ENCODE assay signal across 9 cellular contexts in genomic region chr14:90454041-90455000, GRCh38. TPM values are rescaled to one million over a fixed set of nuclear protein-coding genes. Genes with fewer than 3 reads are reported as not detected.
DNase-seq lines count a peak whose midpoint lies in the region; ATAC-seq and TF ChIP-seq lines count a peak whose summit lies in the region.
"Had no signal": no experiment of that assay in that cellular context is flagged by ENCODE, and none has a peak within 500 bp of the region (broad histone marks: within the 10 kb centered on the region; RNA-seq: fewer than 3 reads in every experiment).

No MANE protein-coding gene starts in this region.

- no peaks in the 10 kb centered on the region for H3K9me3 Mint-ChIP-seq in Calu3 (ENCODE audit: low read depth, unreplicated experiment)
- H3K9me3 Mint-ChIP-seq in stimulated activated effector memory CD8-positive, alpha-beta T cell treated with anti-CD3 and anti-CD28 coated beads, Interleukin-12 subunit alpha, Interleukin-12 subunit beta, amount 100 ng/mL, for 72 hours = no peaks in the 10 kb centered on the region
- H3K9me3 Mint-ChIP-seq: naive B cell had no signal

- CTCF ChIA-PET in Calu3 (lab: Charles Lee) = interaction anchor here (0.7 to 2.5 kb wide), 5 partner anchors 35 to 242 kb away, joined by 3 to 8 read pairs (median 5); no protein-coding TSS in a partner anchor
- CTCF ChIA-PET in GM10248 (lab: Yijun Ruan, JAX) = interaction anchor here (1.1 to 1.2 kb wide), 2 partner anchors 12 kb away, joined by 3 read pairs; no protein-coding TSS in a partner anchor

- H3K27me3 Mint-ChIP-seq in Calu3 (ENCODE audit: unreplicated experiment) = no peaks in the 10 kb centered on the region
- H3K27me3 Mint-ChIP-seq: naive B cell had no signal

- intact Hi-C loops in Calu3 (cut with micrococcal nuclease; ENCODE audit: unreplicated experiment) = loop anchor here (2.0 to 10.0 kb wide), 2 partner anchors 50 to 54 kb away; no protein-coding TSS in a partner anchor

- TF ChIP-seq CTCF in Calu3 (IDR thresholded peaks at IDR 0.05; ENCODE audit: unreplicated experiment) (no peak), GM10248 (IDR thresholded peaks at IDR 0.05; ENCODE audit: control extremely low read depth, extremely low read depth, low read depth, missing control alignments) (no peak)

- peak overlapping the region; percentile 88 for H3K27ac Mint-ChIP-seq in Calu3 (ENCODE audit: unreplicated experiment)
- H3K27ac Mint-ChIP-seq in stimulated activated effector memory CD8-positive, alpha-beta T cell treated with anti-CD3 and anti-CD28 coated beads, Interleukin-12 subunit alpha, Interleukin-12 subunit beta, amount 100 ng/mL, for 72 hours = no peak overlapping the region
- H3K27ac Mint-ChIP-seq: naive B cell had no signal

- peak; percentile 31 for ATAC-seq in stimulated activated effector memory CD8-positive, alpha-beta T cell treated with anti-CD3 and anti-CD28 coated beads, Interleukin-12 subunit alpha, Interleukin-12 subunit beta, amount 100 ng/mL, for 72 hours
- ATAC-seq in GM21723 (IDR thresholded peaks at IDR 0.05; ENCODE audit: unreplicated experiment) = no peak

- BruUV-seq in Calu3 (replicated peaks; lab: Mats Ljungman, UMichigan) = TSS peak; percentile 92

- POLR2A ChIA-PET in GM10248 (lab: Yijun Ruan, JAX) = no interaction called here

- no peaks in the 10 kb centered on the region for H3K4me1 Mint-ChIP-seq in Calu3 (ENCODE audit: low read depth, unreplicated experiment)
- H3K4me1 Mint-ChIP-seq in stimulated activated effector memory CD8-positive, alpha-beta T cell treated with anti-CD3 and anti-CD28 coated beads, Interleukin-12 subunit alpha, Interleukin-12 subunit beta, amount 100 ng/mL, for 72 hours = peaks cover 11% of the 10 kb centered on the region

- peak; percentile 95 for DNase-seq in Calu3
- DNase-seq in NCI-H1694 treated with DMSO at 0.1 percent for 48 hours (lab: John Stamatoyannopoulos, UW) = peak; percentile 65
- peak; percentile 97 for DNase-seq in cerebellar cortex (ENCODE audit: low spot score)
- DNase-seq in islet precursor cell = peak; percentile 96
- no peak for DNase-seq in stimulated activated effector memory CD8-positive, alpha-beta T cell treated with anti-CD3 and anti-CD28 coated beads, Interleukin-12 subunit alpha, Interleukin-12 subunit beta, amount 100 ng/mL, for 72 hours (ENCODE audit: low spot score in 2 of 2)
- DNase-seq in NCI-H128 (lab: John Stamatoyannopoulos, UW; ENCODE audit: unreplicated experiment) = no peak
- no peak for DNase-seq in GM10248 (ENCODE audit: extremely low spot score)
- DNase-seq: naive B cell had no signal

- peaks cover 8% of the 10 kb centered on the region for H3K36me3 Mint-ChIP-seq in Calu3 (ENCODE audit: insufficient read depth, unreplicated experiment)
- no peaks in the 10 kb centered on the region for H3K36me3 Mint-ChIP-seq in stimulated activated effector memory CD8-positive, alpha-beta T cell treated with anti-CD3 and anti-CD28 coated beads, Interleukin-12 subunit alpha, Interleukin-12 subunit beta, amount 100 ng/mL, for 72 hours
- H3K36me3 Mint-ChIP-seq: naive B cell had no signal

- H3K4me3 Mint-ChIP-seq in Calu3 (ENCODE audit: low read depth, unreplicated experiment) = peak overlapping the region; percentile 75
- no peak overlapping the region for H3K4me3 Mint-ChIP-seq in stimulated activated effector memory CD8-positive, alpha-beta T cell treated with anti-CD3 and anti-CD28 coated beads, Interleukin-12 subunit alpha, Interleukin-12 subunit beta, amount 100 ng/mL, for 72 hours
- H3K4me3 Mint-ChIP-seq: naive B cell had no signal

RNA-seq across cellular contexts. Expression of gene CALM1, which starts 57.5 kb away (rescaled TPM):
- 236 and 242 TPM in 2 replicates for total RNA-seq in Calu3 (2022)

Comparison
In these comparisons a context has a peak if more than half of its experiments do, and no peak if none do; other contexts are left out.
1. DNase-seq: peak in Calu3 (single experiment), NCI-H1694 treated with DMSO at 0.1 percent for 48 hours (single experiment), cerebellar cortex (single experiment) and islet precursor cell (single experiment); none in stimulated activated effector memory CD8-positive, alpha-beta T cell treated with anti-CD3 and anti-CD28 coated beads, Interleukin-12 subunit alpha, Interleukin-12 subunit beta, amount 100 ng/mL, for 72 hours (0 of 2), NCI-H128 (single experiment) and GM10248 (single experiment).